ENCODE assay signal across 2 cellular contexts in genomic region chr4:26821677-26822503, GRCh38.
TF ChIP-seq lines count a peak whose summit lies in the region.

No MANE protein-coding gene starts in this region.

TF ChIP-seq in A549, 52 proteins besides CTCF, POLR2A, EP300 and RAD21:
- TF ChIP-seq CBX8 (IDR thresholded peaks at IDR 0.05) = no peak
- TF ChIP-seq, protein P1, sequence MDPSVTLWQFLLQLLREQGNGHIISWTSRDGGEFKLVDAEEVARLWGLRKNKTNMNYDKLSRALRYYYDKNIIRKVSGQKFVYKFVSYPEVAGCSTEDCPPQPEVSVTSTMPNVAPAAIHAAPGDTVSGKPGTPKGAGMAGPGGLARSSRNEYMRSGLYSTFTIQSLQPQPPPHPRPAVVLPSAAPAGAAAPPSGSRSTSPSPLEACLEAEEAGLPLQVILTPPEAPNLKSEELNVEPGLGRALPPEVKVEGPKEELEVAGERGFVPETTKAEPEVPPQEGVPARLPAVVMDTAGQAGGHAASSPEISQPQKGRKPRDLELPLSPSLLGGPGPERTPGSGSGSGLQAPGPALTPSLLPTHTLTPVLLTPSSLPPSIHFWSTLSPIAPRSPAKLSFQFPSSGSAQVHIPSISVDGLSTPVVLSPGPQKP (IDR thresholded peaks at IDR 0.05; ENCODE audit: low read depth, low read length) = no peak
- no peak for TF ChIP-seq ESRRA (IDR thresholded peaks at IDR 0.05; ENCODE audit: borderline replicate concordance, low read length)

TF ChIP-seq in HepG2, 621 proteins besides CTCF, POLR2A, EP300 and RAD21 (continues in another document):
- TF ChIP-seq HNRNPUL1 (IDR thresholded peaks at IDR 0.05; ENCODE audit: low read depth, low read length) (no peak), HOMEZ (CRISPR knock-in tag; IDR thresholded peaks at IDR 0.05; ENCODE audit: low read depth) (peak; percentile 55; the same call in 1 of the 2 replicates), TARDBP (CRISPR knock-in tag; IDR thresholded peaks at IDR 0.05) (peak; percentile 38; the same call in 1 of the 2 replicates), PHF20 (CRISPR knock-in tag; IDR thresholded peaks at IDR 0.05) (no peak), AKAP8 (CRISPR knock-in tag; IDR thresholded peaks at IDR 0.05) (no peak), KDM2A (CRISPR knock-in tag; IDR thresholded peaks at IDR 0.05; ENCODE audit: borderline replicate concordance, low read depth) (peak; percentile 55), REST (IDR thresholded peaks at IDR 0.05; ENCODE audit: borderline replicate concordance in 1 of 2, low read depth in 1 of 2, low read length in 2 of 2) (peak in 1 of 2 experiments; percentile 43; a peak in 1 of 4 replicates), HNF4G (IDR thresholded peaks at IDR 0.05; ENCODE audit: borderline replicate concordance, low read depth, low read length) (peak; percentile 67), HNF4G (CRISPR knock-in tag; IDR thresholded peaks at IDR 0.05; ENCODE audit: borderline replicate concordance, low read depth) (peak; percentile 70; the same call in 1 of the 2 replicates), ZNF816 (CRISPR knock-in tag; IDR thresholded peaks at IDR 0.05; ENCODE audit: borderline replicate concordance) (no peak), ZNF569 (CRISPR knock-in tag; IDR thresholded peaks at IDR 0.05; ENCODE audit: borderline replicate concordance) (no peak), SPEN (CRISPR knock-in tag; IDR thresholded peaks at IDR 0.05; ENCODE audit: low read depth) (0 out of 2 replicates have a peak, but pooled peaks have one; percentile 39), ARID5B (CRISPR knock-in tag; IDR thresholded peaks at IDR 0.05) (peak; percentile 85), KAT8 (CRISPR knock-in tag; IDR thresholded peaks at IDR 0.05) (peak; percentile 58; the same call in 1 of the 2 replicates), HMG20B (CRISPR knock-in tag; conservative IDR thresholded peaks at IDR 0.05) (0 out of 2 replicates have a peak, but pooled peaks have one; percentile 32), ZEB1 (IDR thresholded peaks at IDR 0.05; ENCODE audit: insufficient replicate concordance, low read depth) (peak; percentile 27), ZNF644 (CRISPR knock-in tag; IDR thresholded peaks at IDR 0.05; ENCODE audit: low read depth) (peak; percentile 84), ZBTB7B (CRISPR knock-in tag; IDR thresholded peaks at IDR 0.05) (no peak), ZBTB8A (CRISPR knock-in tag; IDR thresholded peaks at IDR 0.05; ENCODE audit: borderline replicate concordance, low read depth) (no peak), MAZ (IDR thresholded peaks at IDR 0.05; ENCODE audit: borderline replicate concordance, low read depth, low read length) (no peak), MAZ (CRISPR knock-in tag; IDR thresholded peaks at IDR 0.05; ENCODE audit: low read depth) (peak; percentile 48; the same call in 1 of the 2 replicates), ZNF280B (CRISPR knock-in tag; IDR thresholded peaks at IDR 0.05; ENCODE audit: borderline replicate concordance) (no peak), ZFP37 (CRISPR knock-in tag; IDR thresholded peaks at IDR 0.05; ENCODE audit: borderline replicate concordance) (no peak), ZNF614 (CRISPR knock-in tag; IDR thresholded peaks at IDR 0.05; ENCODE audit: borderline replicate concordance) (no peak), ZNF205 (CRISPR knock-in tag; IDR thresholded peaks at IDR 0.05) (peak; percentile 97), ZNF432 (CRISPR knock-in tag; IDR thresholded peaks at IDR 0.05; ENCODE audit: borderline replicate concordance) (no peak), HIVEP1 (CRISPR knock-in tag; IDR thresholded peaks at IDR 0.05) (no peak), ARID2 (CRISPR knock-in tag; IDR thresholded peaks at IDR 0.05; ENCODE audit: borderline replicate concordance) (0 out of 2 replicates have a peak, but pooled peaks have one; percentile 79), ZNF761 (CRISPR knock-in tag; conservative IDR thresholded peaks at IDR 0.05) (no peak; the same call in 1 of the 2 replicates), TRIM24 (CRISPR knock-in tag; IDR thresholded peaks at IDR 0.05) (no peak)
- TF ChIP-seq, protein P2, sequence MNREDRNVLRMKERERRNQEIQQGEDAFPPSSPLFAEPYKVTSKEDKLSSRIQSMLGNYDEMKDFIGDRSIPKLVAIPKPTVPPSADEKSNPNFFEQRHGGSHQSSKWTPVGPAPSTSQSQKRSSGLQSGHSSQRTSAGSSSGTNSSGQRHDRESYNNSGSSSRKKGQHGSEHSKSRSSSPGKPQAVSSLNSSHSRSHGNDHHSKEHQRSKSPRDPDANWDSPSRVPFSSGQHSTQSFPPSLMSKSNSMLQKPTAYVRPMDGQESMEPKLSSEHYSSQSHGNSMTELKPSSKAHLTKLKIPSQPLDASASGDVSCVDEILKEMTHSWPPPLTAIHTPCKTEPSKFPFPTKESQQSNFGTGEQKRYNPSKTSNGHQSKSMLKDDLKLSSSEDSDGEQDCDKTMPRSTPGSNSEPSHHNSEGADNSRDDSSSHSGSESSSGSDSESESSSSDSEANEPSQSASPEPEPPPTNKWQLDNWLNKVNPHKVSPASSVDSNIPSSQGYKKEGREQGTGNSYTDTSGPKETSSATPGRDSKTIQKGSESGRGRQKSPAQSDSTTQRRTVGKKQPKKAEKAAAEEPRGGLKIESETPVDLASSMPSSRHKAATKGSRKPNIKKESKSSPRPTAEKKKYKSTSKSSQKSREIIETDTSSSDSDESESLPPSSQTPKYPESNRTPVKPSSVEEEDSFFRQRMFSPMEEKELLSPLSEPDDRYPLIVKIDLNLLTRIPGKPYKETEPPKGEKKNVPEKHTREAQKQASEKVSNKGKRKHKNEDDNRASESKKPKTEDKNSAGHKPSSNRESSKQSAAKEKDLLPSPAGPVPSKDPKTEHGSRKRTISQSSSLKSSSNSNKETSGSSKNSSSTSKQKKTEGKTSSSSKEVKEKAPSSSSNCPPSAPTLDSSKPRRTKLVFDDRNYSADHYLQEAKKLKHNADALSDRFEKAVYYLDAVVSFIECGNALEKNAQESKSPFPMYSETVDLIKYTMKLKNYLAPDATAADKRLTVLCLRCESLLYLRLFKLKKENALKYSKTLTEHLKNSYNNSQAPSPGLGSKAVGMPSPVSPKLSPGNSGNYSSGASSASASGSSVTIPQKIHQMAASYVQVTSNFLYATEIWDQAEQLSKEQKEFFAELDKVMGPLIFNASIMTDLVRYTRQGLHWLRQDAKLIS (CRISPR knock-in tag; IDR thresholded peaks at IDR 0.05) = no peak
- TF ChIP-seq, protein P3, sequence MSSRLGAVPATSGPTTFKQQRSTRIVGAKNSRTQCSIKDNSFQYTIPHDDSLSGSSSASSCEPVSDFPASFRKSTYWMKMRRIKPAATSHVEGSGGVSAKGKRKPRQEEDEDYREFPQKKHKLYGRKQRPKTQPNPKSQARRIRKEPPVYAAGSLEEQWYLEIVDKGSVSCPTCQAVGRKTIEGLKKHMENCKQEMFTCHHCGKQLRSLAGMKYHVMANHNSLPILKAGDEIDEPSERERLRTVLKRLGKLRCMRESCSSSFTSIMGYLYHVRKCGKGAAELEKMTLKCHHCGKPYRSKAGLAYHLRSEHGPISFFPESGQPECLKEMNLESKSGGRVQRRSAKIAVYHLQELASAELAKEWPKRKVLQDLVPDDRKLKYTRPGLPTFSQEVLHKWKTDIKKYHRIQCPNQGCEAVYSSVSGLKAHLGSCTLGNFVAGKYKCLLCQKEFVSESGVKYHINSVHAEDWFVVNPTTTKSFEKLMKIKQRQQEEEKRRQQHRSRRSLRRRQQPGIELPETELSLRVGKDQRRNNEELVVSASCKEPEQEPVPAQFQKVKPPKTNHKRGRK (CRISPR knock-in tag; IDR thresholded peaks at IDR 0.05) = no peak
- TF ChIP-seq, protein P4, sequence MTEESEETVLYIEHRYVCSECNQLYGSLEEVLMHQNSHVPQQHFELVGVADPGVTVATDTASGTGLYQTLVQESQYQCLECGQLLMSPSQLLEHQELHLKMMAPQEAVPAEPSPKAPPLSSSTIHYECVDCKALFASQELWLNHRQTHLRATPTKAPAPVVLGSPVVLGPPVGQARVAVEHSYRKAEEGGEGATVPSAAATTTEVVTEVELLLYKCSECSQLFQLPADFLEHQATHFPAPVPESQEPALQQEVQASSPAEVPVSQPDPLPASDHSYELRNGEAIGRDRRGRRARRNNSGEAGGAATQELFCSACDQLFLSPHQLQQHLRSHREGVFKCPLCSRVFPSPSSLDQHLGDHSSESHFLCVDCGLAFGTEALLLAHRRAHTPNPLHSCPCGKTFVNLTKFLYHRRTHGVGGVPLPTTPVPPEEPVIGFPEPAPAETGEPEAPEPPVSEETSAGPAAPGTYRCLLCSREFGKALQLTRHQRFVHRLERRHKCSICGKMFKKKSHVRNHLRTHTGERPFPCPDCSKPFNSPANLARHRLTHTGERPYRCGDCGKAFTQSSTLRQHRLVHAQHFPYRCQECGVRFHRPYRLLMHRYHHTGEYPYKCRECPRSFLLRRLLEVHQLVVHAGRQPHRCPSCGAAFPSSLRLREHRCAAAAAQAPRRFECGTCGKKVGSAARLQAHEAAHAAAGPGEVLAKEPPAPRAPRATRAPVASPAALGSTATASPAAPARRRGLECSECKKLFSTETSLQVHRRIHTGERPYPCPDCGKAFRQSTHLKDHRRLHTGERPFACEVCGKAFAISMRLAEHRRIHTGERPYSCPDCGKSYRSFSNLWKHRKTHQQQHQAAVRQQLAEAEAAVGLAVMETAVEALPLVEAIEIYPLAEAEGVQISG (CRISPR knock-in tag; IDR thresholded peaks at IDR 0.05) = peak; percentile 97
